In the genomic region with DNA sequence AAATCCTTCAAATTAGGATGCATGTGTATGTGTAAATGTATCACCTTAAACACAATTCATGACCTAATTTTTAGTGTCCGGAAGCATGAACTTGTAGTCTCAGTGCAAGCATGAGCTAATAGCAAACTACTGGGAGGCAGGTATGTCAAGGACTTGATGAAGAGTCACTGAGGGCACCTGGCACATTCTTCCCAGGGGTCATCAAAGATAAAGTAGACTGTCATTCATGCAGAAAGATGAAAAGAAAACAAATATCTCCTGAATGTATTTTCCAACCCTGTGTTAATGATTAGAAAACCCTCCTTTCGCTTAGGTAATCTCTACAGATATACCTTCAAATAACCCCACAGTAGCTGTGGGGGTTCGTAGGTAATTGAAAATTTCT, we compare ENCODE assay signal across 15 cellular contexts.
DNase-seq lines count a peak whose midpoint lies in the region; ATAC-seq and TF ChIP-seq lines count a peak whose summit lies in the region.
"Had no signal": no experiment of that assay in that cellular context is flagged by ENCODE, and none has a peak within 500 bp of the region (broad histone marks: within the 10 kb centered on the region; RNA-seq: fewer than 3 reads in every experiment).

No MANE protein-coding gene starts in this region.

- no peaks in the 10 kb centered on the region for H3K36me3 Mint-ChIP-seq in Caco-2 (ENCODE audit: insufficient read depth, unreplicated experiment)
- H3K36me3 Mint-ChIP-seq: CD4-positive, alpha-beta memory T cell had no signal

- in situ Hi-C loops in Panc1 (cut with HindIII; ENCODE audit: low pct_unique_long_range_greater_than_20kb, low sequenced_read_pairs), result no loop called here

- intact Hi-C loops in Caco-2 (cut with micrococcal nuclease; ENCODE audit: unreplicated experiment), result loop anchor here (2.0 kb wide), 1 partner anchor 33 kb away; no protein-coding TSS in a partner anchor
- intact Hi-C loops in Panc1 (cut with micrococcal nuclease; ENCODE audit: unreplicated experiment), result no loop called here

- H3K4me1 ChIP-seq in Caco-2 (peaks cover 14% of the 10 kb centered on the region), Panc1 (ENCODE audit: control insufficient read depth, insufficient read depth, low read length) (peaks cover 35% of the 10 kb centered on the region)

- H3K4me1 Mint-ChIP-seq in Caco-2 (ENCODE audit: low read depth, unreplicated experiment), result peaks cover 12% of the 10 kb centered on the region
- H3K4me1 Mint-ChIP-seq: CD4-positive, alpha-beta memory T cell had no signal

- H3K4me3 ChIP-seq in Caco-2 (ENCODE audit: low read depth, low read length) (no peak overlapping the region), Panc1 (ENCODE audit: low read depth in 2 of 2, low read length in 2 of 2) (no peak overlapping the region)
- H3K4me3 ChIP-seq: K562, PC-9, SJSA1 had no signal

- H3K36me3 ChIP-seq in Caco-2 (ENCODE audit: control insufficient read depth, insufficient read depth, low read length) (no peaks in the 10 kb centered on the region), Panc1 (ENCODE audit: control insufficient read depth, insufficient read depth, low read length) (no peaks in the 10 kb centered on the region)
- H3K36me3 ChIP-seq: SJSA1 had no signal

- H3K27me3 Mint-ChIP-seq in Caco-2 (ENCODE audit: insufficient read depth, unreplicated experiment), result no peaks in the 10 kb centered on the region

- no peak overlapping the region for H3K4me3 Mint-ChIP-seq in Caco-2 (ENCODE audit: unreplicated experiment)
- H3K4me3 Mint-ChIP-seq: CD4-positive, alpha-beta memory T cell; HFFc6; T-helper 1 cell treated with Interleukin-12 subunit alpha and Interleukin-12 subunit beta and Interleukin-4 antibody, amounts not matched to agents 30 μg/mL and 1 μg/mL, for 36 hours had no signal

- H3K9me3 ChIP-seq in Caco-2 (no peaks in the 10 kb centered on the region), Panc1 (ENCODE audit: control insufficient read depth, insufficient read depth, low read depth, low read length) (no peaks in the 10 kb centered on the region)
- H3K9me3 ChIP-seq: SJSA1 had no signal

- no peak for ATAC-seq in Panc1
- no peak for ATAC-seq in GM19455 (IDR thresholded peaks at IDR 0.05; ENCODE audit: unreplicated experiment)
- ATAC-seq: K562 had no signal

- peak overlapping the region; percentile 85 for H3K27ac ChIP-seq in Panc1 (ENCODE audit: low read length)
- H3K27ac ChIP-seq: PC-9, SJSA1 had no signal

- H3K27me3 ChIP-seq in Caco-2 (replicated peaks; ENCODE audit: control insufficient read depth, insufficient read depth, low read length) (no peaks in the 10 kb centered on the region), Panc1 (ENCODE audit: control insufficient read depth, insufficient read depth, low read length) (no peaks in the 10 kb centered on the region)
- H3K27me3 ChIP-seq: SJSA1 had no signal

- H3K9me3 Mint-ChIP-seq in Caco-2 (ENCODE audit: unreplicated experiment), result no peaks in the 10 kb centered on the region
- H3K9me3 Mint-ChIP-seq: HFFc6 had no signal

- BruUV-seq in Caco-2 (replicated peaks; lab: Mats Ljungman, UMichigan), result no TSS peak
- no TSS peak for BruUV-seq in Panc1 (replicated peaks; lab: Mats Ljungman, UMichigan)

- no peak overlapping the region for H3K27ac Mint-ChIP-seq in Caco-2 (ENCODE audit: unreplicated experiment)
- H3K27ac Mint-ChIP-seq: HFFc6; T-helper 1 cell treated with Interleukin-12 subunit alpha and Interleukin-12 subunit beta and Interleukin-4 antibody, amounts not matched to agents 30 μg/mL and 1 μg/mL, for 36 hours had no signal

- DNase-seq in NCI-H1417 (lab: John Stamatoyannopoulos, UW) (peak in 2 of 3 experiments; percentile 79 to 91), NCI-H1417 treated with DMSO at 0.1 percent for 48 hours (lab: John Stamatoyannopoulos, UW) (no peak), Caco-2 (peak; percentile 28 to 56), NCI-H146 treated with DMSO at 0.1 percent for 48 hours (lab: John Stamatoyannopoulos, UW; ENCODE audit: unreplicated experiment) (peak; percentile 87), Panc1 (ENCODE audit: low read depth, low spot score) (no peak), CD1c-positive myeloid dendritic cell (ENCODE audit: extremely low spot score) (no peak), NOMO-1 (lab: John Stamatoyannopoulos, UW; ENCODE audit: unreplicated experiment in 2 of 2) (no peak)
- DNase-seq: CD4-positive, alpha-beta memory T cell; HFFc6; NCI-H526 treated with DMSO at 0.1 percent for 48 hours; PC-9 had no signal

- POLR2A ChIA-PET in Caco-2 (lab: Charles Lee), result no interaction called here
- POLR2A ChIA-PET in Panc1 (lab: Charles Lee), result no interaction called here

- CTCF ChIA-PET in Caco-2 (lab: Charles Lee), result no interaction called here
- CTCF ChIA-PET in Panc1 (lab: Charles Lee), result no interaction called here

- TF ChIP-seq CTCF in Caco-2 (IDR thresholded peaks at IDR 0.05; ENCODE audit: insufficient read depth in 1 of 2, low read depth in 1 of 2, low read length in 1 of 2, severe bottlenecking in 1 of 2, unreplicated experiment in 1 of 2) (no peak), Panc1 (IDR thresholded peaks at IDR 0.05) (no peak)

Comparison
In these comparisons a context has a peak if more than half of its experiments do, and no peak if none do; other contexts are left out.
1. DNase-seq: peak in NCI-H1417 (2 of 3), Caco-2 (2 of 2) and NCI-H146 treated with DMSO at 0.1 percent for 48 hours (single experiment); none in NCI-H1417 treated with DMSO at 0.1 percent for 48 hours (single experiment), Panc1 (single experiment), CD1c-positive myeloid dendritic cell (single experiment) and NOMO-1 (0 of 2).